In genomic region chr2:189254268-189254883, GRCh38 we compare ENCODE assay signal across 1 cellular context.
TF ChIP-seq lines count a peak whose summit lies in the region.

No MANE protein-coding gene starts in this region.

TF ChIP-seq in GM23338, 12 proteins besides CTCF, POLR2A, EP300 and RAD21 (continued from another document):
- no peak for TF ChIP-seq REST (IDR thresholded peaks at IDR 0.05; ENCODE audit: unreplicated experiment)
